34 cellular contexts compared by ENCODE assay signal in genomic region chr4:4582653-4583052, GRCh38.
"Had no signal": no experiment of that assay in that cellular context is flagged by ENCODE, and none has a peak within 500 bp of the region (broad histone marks: within the 10 kb centered on the region; RNA-seq: fewer than 3 reads in every experiment).

No MANE protein-coding gene starts in this region.

- H3K4me1 Mint-ChIP-seq: activated CD4-positive, alpha-beta T cell treated with anti-CD3 and anti-CD28 coated beads for 36 hours; activated CD4-positive, alpha-beta T cell treated with anti-CD3 and anti-CD28 coated beads, Interleukin-2, amount 10 ng/mL, durations not matched to agents 24 days and 14 days; activated CD8-positive, alpha-beta memory T cell treated with anti-CD3 and anti-CD28 coated beads, Interleukin-2, amount 10 ng/mL, durations not matched to agents 7 days and 5 days; activated naive CD8-positive, alpha-beta T cell treated with anti-CD3 and anti-CD28 coated beads, Interleukin-2, amount 10 ng/mL, durations not matched to agents 7 days and 5 days; central memory CD8-positive, alpha-beta T cell had no signal

- H3K27me3 ChIP-seq: brain microvascular endothelial cell, dorsolateral prefrontal cortex, esophagus muscularis mucosa, foreskin keratinocyte, gastrocnemius medialis, heart left ventricle had no signal

- H3K27ac ChIP-seq: brain microvascular endothelial cell, coronary artery, dorsolateral prefrontal cortex, esophagus muscularis mucosa, foreskin keratinocyte, gastrocnemius medialis, heart left ventricle, WERI-Rb-1 had no signal

- H3K27me3 Mint-ChIP-seq: activated CD4-positive, alpha-beta memory T cell treated with anti-CD3 and anti-CD28 coated beads for 36 hours; activated CD4-positive, alpha-beta T cell treated with anti-CD3 and anti-CD28 coated beads for 36 hours; activated CD4-positive, alpha-beta T cell treated with anti-CD3 and anti-CD28 coated beads, Interleukin-2, amount 10 ng/mL, durations not matched to agents 24 days and 14 days; activated CD8-positive, alpha-beta memory T cell treated with anti-CD3 and anti-CD28 coated beads, Interleukin-2, amount 10 ng/mL, durations not matched to agents 7 days and 5 days; activated naive CD8-positive, alpha-beta T cell treated with anti-CD3 and anti-CD28 coated beads, Interleukin-2, amount 10 ng/mL, durations not matched to agents 7 days and 5 days; central memory CD8-positive, alpha-beta T cell; dendritic cell treated with granulocyte-macrophage colony-stimulating factor and Interleukin-4, amounts not matched to agents 40 ng/mL and 50 ng/mL, for 4 days; T-helper 17 cell had no signal

- ATAC-seq: activated CD4-positive, alpha-beta T cell treated with anti-CD3 and anti-CD28 coated beads for 36 hours; activated CD8-positive, alpha-beta memory T cell treated with anti-CD3 and anti-CD28 coated beads, Interleukin-2, amount 10 ng/mL, durations not matched to agents 7 days and 5 days; activated CD8-positive, alpha-beta T cell treated with anti-CD3 and anti-CD28 coated beads, Interleukin-2, amount 10 ng/mL, durations not matched to agents 7 days and 5 days; activated naive CD4-positive, alpha-beta T cell treated with anti-CD3 and anti-CD28 coated beads, Interleukin-2, amount 50 U/mL, for 72 hours; gastrocnemius medialis; heart left ventricle; T-helper 17 cell had no signal

- H3K36me3 ChIP-seq: brain microvascular endothelial cell, esophagus muscularis mucosa, gastrocnemius medialis, heart left ventricle, WERI-Rb-1 had no signal

- H3K4me3 Mint-ChIP-seq: activated CD4-positive, alpha-beta memory T cell treated with anti-CD3 and anti-CD28 coated beads for 36 hours; activated CD4-positive, alpha-beta T cell treated with anti-CD3 and anti-CD28 coated beads for 36 hours; activated CD4-positive, alpha-beta T cell treated with anti-CD3 and anti-CD28 coated beads, Interleukin-2, amount 10 ng/mL, durations not matched to agents 24 days and 14 days; activated CD8-positive, alpha-beta memory T cell treated with anti-CD3 and anti-CD28 coated beads, Interleukin-2, amount 10 ng/mL, durations not matched to agents 7 days and 5 days; activated CD8-positive, alpha-beta T cell treated with anti-CD3 and anti-CD28 coated beads, Interleukin-2, amount 10 ng/mL, durations not matched to agents 7 days and 5 days; activated naive CD4-positive, alpha-beta T cell treated with anti-CD3 and anti-CD28 coated beads for 36 hours; activated naive CD8-positive, alpha-beta T cell treated with anti-CD3 and anti-CD28 coated beads, Interleukin-2, amount 10 ng/mL, durations not matched to agents 7 days and 5 days; activated T-helper 1 cell treated with anti-CD3 and anti-CD28 coated beads, Interleukin-12 subunit alpha, Interleukin-12 subunit beta, Interleukin-2, Interleukin-4 antibody, amounts not matched to agents 30 ng/mL and 10 ng/mL and 1 ng/mL, durations not matched to agents 14 hours and 24 hours and 36 hours; central memory CD8-positive, alpha-beta T cell; dendritic cell treated with granulocyte-macrophage colony-stimulating factor and Interleukin-4, amounts not matched to agents 40 ng/mL and 50 ng/mL, for 4 days; T-helper 17 cell; T-helper 2 cell treated with Interferon-gamma antibody and Interleukin-4, amounts not matched to agents 5 μg/mL and 100 μg/mL, for 36 hours had no signal

- H3K4me1 ChIP-seq: esophagus muscularis mucosa, gastrocnemius medialis, heart left ventricle had no signal

- H3K9me3 Mint-ChIP-seq: central memory CD8-positive, alpha-beta T cell; dendritic cell treated with granulocyte-macrophage colony-stimulating factor and Interleukin-4, amounts not matched to agents 40 ng/mL and 50 ng/mL, for 4 days had no signal

- H3K9me3 ChIP-seq: esophagus muscularis mucosa had no signal

- DNase-seq: activated CD4-positive, alpha-beta memory T cell treated with anti-CD3 and anti-CD28 coated beads for 36 hours; activated CD4-positive, alpha-beta T cell treated with anti-CD3 and anti-CD28 coated beads for 36 hours; activated CD4-positive, alpha-beta T cell treated with anti-CD3 and anti-CD28 coated beads, Interleukin-2, amount 10 ng/mL, durations not matched to agents 24 days and 14 days; activated CD4-positive, CD25-positive, alpha-beta regulatory T cell; activated CD4-positive, CD25-positive, alpha-beta regulatory T cell treated with anti-CD3 and anti-CD28 coated beads, Interleukin-2, amount 50 U/mL, for 72 hours; activated CD8-positive, alpha-beta memory T cell treated with anti-CD3 and anti-CD28 coated beads, Interleukin-2, amount 10 ng/mL, durations not matched to agents 7 days and 5 days; activated CD8-positive, alpha-beta memory T cell treated with anti-CD3 and anti-CD28 coated beads, Interleukin-2, amount 50 U/mL, for 4 hours; activated CD8-positive, alpha-beta T cell treated with anti-CD3 and anti-CD28 coated beads, Interleukin-2, amount 10 ng/mL, durations not matched to agents 7 days and 5 days; activated effector memory CD4-positive, alpha-beta T cell treated with anti-CD3 and anti-CD28 coated beads, Interleukin-2, amount 50 U/mL, for 16 hours; activated naive CD4-positive, alpha-beta T cell treated with anti-CD3 and anti-CD28 coated beads for 36 hours; activated naive CD8-positive, alpha-beta T cell treated with anti-CD3 and anti-CD28 coated beads, Interleukin-2, amount 10 ng/mL, durations not matched to agents 7 days and 5 days; activated T-cell treated with anti-CD3 and anti-CD28 coated beads, Interleukin-2, amount 50 U/mL, for 1 hour; activated T-cell treated with anti-CD3 and anti-CD28 coated beads, Interleukin-2, amount 50 U/mL, for 48 hours; anterior cingulate cortex; brain microvascular endothelial cell; dorsolateral prefrontal cortex; effector memory CD4-positive, alpha-beta T cell; erythroblast; foreskin keratinocyte; gastrocnemius medialis; glutamatergic neuron; heart left ventricle; T-helper 1 cell; T-helper 17 cell; T1000; WERI-Rb-1 had no signal

- H3K27ac Mint-ChIP-seq: activated CD4-positive, alpha-beta memory T cell treated with anti-CD3 and anti-CD28 coated beads for 36 hours; activated CD4-positive, alpha-beta T cell treated with anti-CD3 and anti-CD28 coated beads for 36 hours; activated CD4-positive, alpha-beta T cell treated with anti-CD3 and anti-CD28 coated beads, Interleukin-2, amount 10 ng/mL, durations not matched to agents 24 days and 14 days; activated CD8-positive, alpha-beta memory T cell treated with anti-CD3 and anti-CD28 coated beads, Interleukin-2, amount 10 ng/mL, durations not matched to agents 7 days and 5 days; activated CD8-positive, alpha-beta T cell treated with anti-CD3 and anti-CD28 coated beads, Interleukin-2, amount 10 ng/mL, durations not matched to agents 7 days and 5 days; activated naive CD4-positive, alpha-beta T cell treated with anti-CD3 and anti-CD28 coated beads for 36 hours; activated naive CD4-positive, alpha-beta T cell treated with anti-CD3 and anti-CD28 coated beads, Interleukin-2, amount 50 U/mL, for 72 hours; activated naive CD8-positive, alpha-beta T cell treated with anti-CD3 and anti-CD28 coated beads, Interleukin-2, amount 10 ng/mL, durations not matched to agents 7 days and 5 days; activated T-helper 1 cell treated with anti-CD3 and anti-CD28 coated beads, Interleukin-12 subunit alpha, Interleukin-12 subunit beta, Interleukin-2, Interleukin-4 antibody, amounts not matched to agents 30 ng/mL and 10 ng/mL and 1 ng/mL, durations not matched to agents 14 hours and 24 hours and 36 hours; activated T-helper 2 cell treated with anti-CD3 and anti-CD28 coated beads, Interferon-gamma antibody, Interleukin-2, Interleukin-4, amounts not matched to agents 10 μg/mL and 5 μg/mL and 100 μg/mL, durations not matched to agents 14 hours and 24 hours and 36 hours; dendritic cell treated with granulocyte-macrophage colony-stimulating factor and Interleukin-4, amounts not matched to agents 40 ng/mL and 50 ng/mL, for 4 days; T-helper 17 cell; T-helper 2 cell treated with Interferon-gamma antibody and Interleukin-4, amounts not matched to agents 5 μg/mL and 100 μg/mL, for 36 hours had no signal

- H3K4me3 ChIP-seq: coronary artery, dorsolateral prefrontal cortex, esophagus muscularis mucosa, gastrocnemius medialis, heart left ventricle had no signal
